In the genomic region with DNA sequence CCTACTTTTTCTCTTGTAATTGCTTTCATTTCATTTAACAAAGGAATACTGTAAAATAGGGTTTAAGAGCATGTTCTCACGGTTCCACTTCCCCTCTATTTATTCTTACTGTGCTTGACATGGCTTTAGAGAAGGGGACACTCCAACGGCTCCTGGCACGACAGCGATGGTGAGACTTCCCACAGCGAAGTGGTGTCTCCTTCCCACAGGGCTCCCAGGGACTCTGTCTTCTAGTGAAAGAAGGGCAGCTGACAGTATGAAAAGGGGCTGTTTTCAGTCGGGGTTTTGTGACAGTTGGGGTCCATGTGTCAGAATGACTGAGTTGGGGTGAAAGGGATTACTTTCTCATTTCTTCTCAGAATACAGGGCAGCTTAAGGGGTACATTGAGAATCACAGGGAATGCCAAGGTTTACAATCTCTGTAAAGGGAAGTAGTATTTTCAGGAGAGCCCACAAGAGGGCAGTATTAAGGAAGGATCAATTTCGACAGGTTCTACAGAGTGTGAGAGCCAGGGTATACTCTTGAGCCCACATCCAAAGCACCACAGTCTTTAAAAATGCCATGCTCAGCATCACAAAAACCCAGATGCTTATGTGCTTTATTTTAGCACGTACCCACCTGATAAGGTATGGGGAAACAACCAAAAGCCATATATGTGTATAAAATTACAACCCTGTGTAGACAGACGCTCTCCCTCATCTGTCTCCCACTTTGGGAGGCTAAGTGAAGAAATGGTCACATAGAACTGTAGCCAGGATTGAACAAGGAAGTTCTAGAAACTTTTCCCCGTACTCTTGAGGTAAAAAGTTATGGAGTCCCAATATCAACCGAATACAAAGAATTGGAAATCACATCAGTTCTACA, we compare ENCODE assay signal across 8 cellular contexts. TPM values are rescaled to one million over a fixed set of nuclear protein-coding genes. Genes with fewer than 3 reads are reported as not detected.
DNase-seq lines count a peak whose midpoint lies in the region; ATAC-seq and TF ChIP-seq lines count a peak whose summit lies in the region.

No MANE protein-coding gene starts in this region.

- intact Hi-C loops in Right ventricle myocardium inferior (cut with DNase I): no loop called here

- H2AFZ ChIP-seq in parathyroid adenoma: peak overlapping the region; percentile 16

- no peaks in the 10 kb centered on the region for H3K4me1 Mint-ChIP-seq in endothelial cell (ENCODE audit: unreplicated experiment)

- no peaks in the 10 kb centered on the region for H3K9me3 Mint-ChIP-seq in endothelial cell (ENCODE audit: unreplicated experiment)

- H3K27me3 Mint-ChIP-seq in endothelial cell (ENCODE audit: unreplicated experiment): peaks cover 5% of the 10 kb centered on the region

- H3K4me2 ChIP-seq in parathyroid adenoma (ENCODE audit: low read length): no peak overlapping the region

- H3K36me3 ChIP-seq in right atrium auricular region: no peaks in the 10 kb centered on the region
- no peaks in the 10 kb centered on the region for H3K36me3 ChIP-seq in parathyroid adenoma (ENCODE audit: control insufficient read depth, insufficient read depth, low read length)

- H3K4me1 ChIP-seq in right atrium auricular region: no peaks in the 10 kb centered on the region
- H3K4me1 ChIP-seq in parathyroid adenoma: no peaks in the 10 kb centered on the region

- no peaks in the 10 kb centered on the region for H3K79me2 ChIP-seq in parathyroid adenoma

- DNase-seq in Right ventricle myocardium inferior (ENCODE audit: missing footprints): no peak
- no peak for DNase-seq in right atrium auricular region (ENCODE audit: low spot score)
- DNase-seq in NCI-H345 treated with DMSO at 0.1 percent for 48 hours (lab: John Stamatoyannopoulos, UW; ENCODE audit: unreplicated experiment): peak; percentile 12
- peak; percentile 49 for DNase-seq in endothelial cell (ENCODE audit: low spot score)
- DNase-seq in GOT3 (lab: John Stamatoyannopoulos, UW): no peak

- no peak overlapping the region for H3K27ac Mint-ChIP-seq in endothelial cell (ENCODE audit: unreplicated experiment)

- H3K9ac ChIP-seq in parathyroid adenoma: no peak overlapping the region

- no peaks in the 10 kb centered on the region for H3K9me3 ChIP-seq in right atrium auricular region
- no peaks in the 10 kb centered on the region for H3K9me3 ChIP-seq in parathyroid adenoma (ENCODE audit: control insufficient read depth, low read length)

- H3K27me3 ChIP-seq in right atrium auricular region: no peaks in the 10 kb centered on the region
- no peaks in the 10 kb centered on the region for H3K27me3 ChIP-seq in parathyroid adenoma (ENCODE audit: control insufficient read depth, insufficient read depth, low read length)

- peak in 1 of 2 donors; percentile 64 for TF ChIP-seq CTCF in right atrium auricular region (IDR thresholded peaks at IDR 0.05)
- peak; percentile 72 for TF ChIP-seq CTCF in endothelial cell (IDR thresholded peaks at IDR 0.05; ENCODE audit: unreplicated experiment)
- peak; percentile 52 for TF ChIP-seq CTCF in parathyroid adenoma (IDR thresholded peaks at IDR 0.05)

- H3K27ac ChIP-seq in right atrium auricular region: no peak overlapping the region
- H3K27ac ChIP-seq in parathyroid adenoma: no peak overlapping the region

- ATAC-seq in Right ventricle myocardium inferior: peak; percentile 48
- ATAC-seq in GM18907 (IDR thresholded peaks at IDR 0.05; ENCODE audit: unreplicated experiment): no peak
- ATAC-seq in HG03520 (IDR thresholded peaks at IDR 0.05; ENCODE audit: unreplicated experiment): no peak

- H3K4me3 ChIP-seq in right atrium auricular region (no peak overlapping the region), parathyroid adenoma (ENCODE audit: low read depth, low read length) (no peak overlapping the region)

- peaks cover 5% of the 10 kb centered on the region for H3K36me3 Mint-ChIP-seq in endothelial cell (ENCODE audit: low read depth, unreplicated experiment)

- H3K4me3 Mint-ChIP-seq in endothelial cell (ENCODE audit: unreplicated experiment): no peak overlapping the region

RNA-seq across cellular contexts. Expression of a gene that starts 31.3 kb away (rescaled TPM):
- total RNA-seq in Right ventricle myocardium inferior: 9.0 TPM
- 10 to 100 TPM in 1 of 2 donors, 1 to 10 TPM in 1; 6.2 to 14.1 TPM for total RNA-seq in right atrium auricular region
- total RNA-seq in endothelial cell (ENCODE audit: unreplicated experiment): 7.5 TPM

Comparison
In these comparisons a context has a peak if more than half of its experiments do, and no peak if none do; other contexts are left out.
1. DNase-seq: peak in NCI-H345 treated with DMSO at 0.1 percent for 48 hours (single experiment) and endothelial cell (single experiment); none in Right ventricle myocardium inferior (single experiment), right atrium auricular region (single experiment) and GOT3 (single experiment).